ENCODE assay signal across 12 cellular contexts in genomic region chr16:17131351-17131750, GRCh38.
"Had no signal": no experiment of that assay in that cellular context is flagged by ENCODE, and none has a peak within 500 bp of the region (broad histone marks: within the 10 kb centered on the region; RNA-seq: fewer than 3 reads in every experiment).

No MANE protein-coding gene starts in this region.

- H3K4me1 ChIP-seq: gastrocnemius medialis, pancreas, tibial artery had no signal

- H3K36me3 ChIP-seq: gastrocnemius medialis had no signal

- H3K9me3 ChIP-seq: gastrocnemius medialis, pancreas, tibial artery had no signal

- FAIRE-seq: pancreas had no signal

- H3K27ac ChIP-seq: epithelial cell of prostate, gastrocnemius medialis, pancreas, tibial artery had no signal

- H3K27me3 ChIP-seq: gastrocnemius medialis, pancreas, tibial artery had no signal

- DNase-seq: activated CD4-positive, alpha-beta T cell treated with anti-CD3 and anti-CD28 coated beads, Interleukin-2, amount 10 ng/mL, durations not matched to agents 7 days and 5 days; activated effector memory CD4-positive, alpha-beta T cell treated with Interleukin-2 at 50 U/mL for 16 hours; activated T-cell treated with anti-CD3 and anti-CD28 coated beads, Interleukin-2, amount 50 U/mL, for 24 hours; caudate nucleus; effector memory CD4-positive, alpha-beta T cell; gastrocnemius medialis; kidney glomerular epithelial cell; pancreas; retina; stimulated activated CD4-positive, alpha-beta T cell treated with anti-CD3 and anti-CD28 coated beads, Interleukin-15, amount 100 ng/mL, for 24 hours had no signal

- ATAC-seq: gastrocnemius medialis, pancreas had no signal

- H3K4me3 ChIP-seq: gastrocnemius medialis, pancreas, tibial artery had no signal
